10 cellular contexts compared by ENCODE assay signal in genomic region chr3:115913069-115913686, GRCh38.
DNase-seq lines count a peak whose midpoint lies in the region; ATAC-seq and TF ChIP-seq lines count a peak whose summit lies in the region.
"Had no signal": no experiment of that assay in that cellular context is flagged by ENCODE, and none has a peak within 500 bp of the region (broad histone marks: within the 10 kb centered on the region; RNA-seq: fewer than 3 reads in every experiment).

No MANE protein-coding gene starts in this region.

- peak; percentile 33 for TF ChIP-seq CTCF in AG09309 (IDR thresholded peaks at IDR 0.05; ENCODE audit: control insufficient read depth, insufficient read depth, low read depth, low read length, missing control alignments)
- TF ChIP-seq CTCF in GM13977 (IDR thresholded peaks at IDR 0.05; ENCODE audit: extremely low read depth, insufficient read depth, missing control alignments) = peak; percentile 30
- TF ChIP-seq CTCF in foreskin keratinocyte (conservative IDR thresholded peaks at IDR 0.05) = peak; percentile 65
- no peak for TF ChIP-seq CTCF in colonic mucosa (IDR thresholded peaks at IDR 0.05)

- DNase-seq in AG09309 (ENCODE audit: low read depth) (peak; percentile 4), GM13977 (ENCODE audit: low spot score) (no peak), RKO (ENCODE audit: low spot score) (peak; percentile 39), foreskin keratinocyte (peak; percentile 6 to 40), colonic mucosa (no peak), NCI-H146 treated with DMSO at 0.1 percent for 48 hours (lab: John Stamatoyannopoulos, UW; ENCODE audit: unreplicated experiment) (no peak)
- DNase-seq: KG1, retina had no signal

- H3K27ac ChIP-seq in foreskin keratinocyte (no peak overlapping the region), colonic mucosa (no peak overlapping the region)

- H3K9me3 ChIP-seq in colonic mucosa = no peaks in the 10 kb centered on the region

- in situ Hi-C loops in GM13977 (cut with MboI; ENCODE audit: low pct_unique_long_range_greater_than_20kb, low sequenced_read_pairs, unreplicated experiment) = no loop called here

- intact Hi-C loops in colonic mucosa (cut with DNase I) = no loop called here

- peak; percentile 76 for ATAC-seq in foreskin keratinocyte
- ATAC-seq in GM18511 (IDR thresholded peaks at IDR 0.05; ENCODE audit: unreplicated experiment) = no peak
- ATAC-seq in GM18867 (IDR thresholded peaks at IDR 0.05; ENCODE audit: unreplicated experiment) = no peak

- H3K4me1 ChIP-seq in foreskin keratinocyte (no peaks in the 10 kb centered on the region), colonic mucosa (no peaks in the 10 kb centered on the region)

- H3K36me3 ChIP-seq in colonic mucosa = no peaks in the 10 kb centered on the region

- H3K9ac ChIP-seq in colonic mucosa (ENCODE audit: low read depth in 2 of 2, low read length in 2 of 2) = no peak overlapping the region

- H3K4me3 ChIP-seq in AG09309 (ENCODE audit: control insufficient read depth, low read depth, low read length) (no peak overlapping the region), colonic mucosa (no peak overlapping the region)

- H3K27me3 ChIP-seq in foreskin keratinocyte (no peaks in the 10 kb centered on the region), colonic mucosa (no peaks in the 10 kb centered on the region)

Comparison
In these comparisons a context has a peak if more than half of its experiments do, and no peak if none do; other contexts are left out.
1. DNase-seq: peak in AG09309 (single experiment), RKO (single experiment) and foreskin keratinocyte (2 of 2); none in GM13977 (single experiment), colonic mucosa (single experiment) and NCI-H146 treated with DMSO at 0.1 percent for 48 hours (single experiment).